In the genomic region with DNA sequence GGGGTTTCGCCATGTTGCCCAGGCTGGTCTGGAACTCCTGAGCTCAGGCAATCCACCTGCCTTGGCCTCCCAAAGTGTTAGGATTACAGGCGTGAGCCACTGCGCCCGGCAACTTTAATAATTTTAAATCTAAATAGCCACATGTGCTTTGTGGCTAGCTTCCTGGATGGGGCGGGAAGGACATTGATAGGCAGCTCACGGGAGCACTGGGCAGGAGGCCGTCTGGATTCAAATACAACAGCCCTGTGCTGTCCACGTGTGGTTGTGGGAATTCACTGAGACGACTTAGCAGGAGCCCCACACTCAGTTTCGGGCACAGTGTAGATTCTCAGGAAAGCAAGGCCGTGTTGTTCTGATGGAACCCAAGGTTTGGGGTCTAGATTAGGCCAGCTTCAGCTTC, we compare ENCODE assay signal across 1 cellular context.
TF ChIP-seq lines count a peak whose summit lies in the region.

No MANE protein-coding gene starts in this region.

TF ChIP-seq in H1, 55 proteins besides CTCF, POLR2A, EP300 and RAD21 (continued from another document):
- TF ChIP-seq, protein P1, sequence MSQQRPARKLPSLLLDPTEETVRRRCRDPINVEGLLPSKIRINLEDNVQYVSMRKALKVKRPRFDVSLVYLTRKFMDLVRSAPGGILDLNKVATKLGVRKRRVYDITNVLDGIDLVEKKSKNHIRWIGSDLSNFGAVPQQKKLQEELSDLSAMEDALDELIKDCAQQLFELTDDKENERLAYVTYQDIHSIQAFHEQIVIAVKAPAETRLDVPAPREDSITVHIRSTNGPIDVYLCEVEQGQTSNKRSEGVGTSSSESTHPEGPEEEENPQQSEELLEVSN (IDR thresholded peaks at IDR 0.05), result peak; percentile 78; the same call in 1 of the 2 replicates
- no peak for TF ChIP-seq PHF8 (conservative IDR thresholded peaks at IDR 0.05; ENCODE audit: low read depth, low read length)
